ENCODE assay signal across 9 cellular contexts in the genomic region with DNA sequence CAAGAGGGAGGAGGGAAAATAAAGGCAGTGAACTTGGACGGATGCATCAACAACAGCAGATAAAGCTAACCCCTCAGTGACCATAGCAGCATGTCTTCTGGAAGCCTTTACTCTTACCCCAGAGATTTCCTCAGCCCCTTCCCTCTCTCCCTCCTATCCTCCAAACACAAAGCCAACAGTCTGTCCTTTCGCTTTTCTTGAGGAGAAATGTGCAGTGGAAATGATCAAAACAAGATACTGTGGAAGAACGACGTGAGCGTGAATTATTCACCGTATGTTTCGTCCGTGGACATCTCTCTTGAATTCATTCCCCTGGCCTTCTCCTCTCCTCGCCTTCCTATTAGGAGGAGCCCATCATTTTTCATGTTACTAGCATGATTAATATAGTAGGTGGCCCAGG. TPM values are rescaled to one million over a fixed set of nuclear protein-coding genes. Genes with fewer than 3 reads are reported as not detected.
DNase-seq lines count a peak whose midpoint lies in the region; ATAC-seq and TF ChIP-seq lines count a peak whose summit lies in the region.
"Had no signal": no experiment of that assay in that cellular context is flagged by ENCODE, and none has a peak within 500 bp of the region (broad histone marks: within the 10 kb centered on the region; RNA-seq: fewer than 3 reads in every experiment).

No MANE protein-coding gene starts in this region.

- H3K9me3 Mint-ChIP-seq in CD14-positive monocyte: peaks cover 21 to 84% (median 65%) of the 10 kb centered on the region in 7 donors
- H3K9me3 Mint-ChIP-seq in central memory CD8-positive, alpha-beta T cell: peaks cover 9% of the 10 kb centered on the region
- H3K9me3 Mint-ChIP-seq in neural crest cell: no peaks in the 10 kb centered on the region

- H3K4me1 Mint-ChIP-seq in CD14-positive monocyte (peaks cover 73% of the 10 kb centered on the region), neural crest cell (peaks cover 59% of the 10 kb centered on the region)
- H3K4me1 Mint-ChIP-seq in central memory CD8-positive, alpha-beta T cell: peaks cover 64% of the 10 kb centered on the region

- DNase-seq in CD14-positive monocyte (ENCODE audit: low spot score) (no peak), G401 (ENCODE audit: low spot score) (peak; percentile 45), neural crest cell (ENCODE audit: low read depth, low spot score) (no peak), NCI-H1417 (lab: John Stamatoyannopoulos, UW) (no peak), foreskin melanocyte (no peak)
- DNase-seq in central memory CD8-positive, alpha-beta T cell (ENCODE audit: low spot score in 2 of 2): no peak
- DNase-seq: NCI-H510A treated with DMSO at 0.1 percent for 48 hours; stimulated activated CD4-positive, alpha-beta T cell treated with anti-CD3 and anti-CD28 coated beads, Interleukin-12 subunit alpha, Interleukin-12 subunit beta, amount 100 ng/mL, for 4 hours had no signal

- ATAC-seq in central memory CD8-positive, alpha-beta T cell (replicated peaks; ENCODE audit: extremely low read depth, poor library complexity, severe bottlenecking): no peak
- ATAC-seq in HG03095 (IDR thresholded peaks at IDR 0.05; ENCODE audit: unreplicated experiment): no peak

- H3K27ac Mint-ChIP-seq in CD14-positive monocyte (no peak overlapping the region), neural crest cell (ENCODE audit: unreplicated experiment) (no peak overlapping the region)
- no peak overlapping the region for H3K27ac Mint-ChIP-seq in central memory CD8-positive, alpha-beta T cell (ENCODE audit: low read depth)

- TF ChIP-seq CTCF in CD14-positive monocyte (IDR thresholded peaks at IDR 0.05) (no peak), neural crest cell (conservative IDR thresholded peaks at IDR 0.05) (no peak)

- in situ Hi-C loops in G401 (cut with HindIII; ENCODE audit: low sequenced_read_pairs): no loop called here

- H3K36me3 Mint-ChIP-seq in CD14-positive monocyte: peaks cover 20 to 45% of the 10 kb centered on the region in 2 donors
- H3K36me3 Mint-ChIP-seq in central memory CD8-positive, alpha-beta T cell (ENCODE audit: insufficient read depth): peaks cover 38% of the 10 kb centered on the region
- peaks cover 18% of the 10 kb centered on the region for H3K36me3 Mint-ChIP-seq in neural crest cell (ENCODE audit: low read depth)

- H3K4me3 Mint-ChIP-seq in CD14-positive monocyte (peak overlapping the region; percentile 98), neural crest cell (peak overlapping the region; percentile 83)
- peak overlapping the region; percentile 87 for H3K4me3 Mint-ChIP-seq in central memory CD8-positive, alpha-beta T cell

- intact Hi-C loops in CD14-positive monocyte (cut with micrococcal nuclease): no loop called here

- peaks cover 89 to 99% (median 95%) of the 10 kb centered on the region in 3 donors for H3K27me3 Mint-ChIP-seq in CD14-positive monocyte (ENCODE audit: low read depth in 3 of 3)
- H3K27me3 Mint-ChIP-seq in central memory CD8-positive, alpha-beta T cell: peaks cover 100% of the 10 kb centered on the region
- peaks cover 100% of the 10 kb centered on the region for H3K27me3 Mint-ChIP-seq in neural crest cell (ENCODE audit: low read depth)

RNA-seq across cellular contexts. Expression of a gene that starts 8.5 kb away (rescaled TPM):
- polyA plus RNA-seq in CD14-positive monocyte: not detected
- not detected in 2 replicates for total RNA-seq in G401 (2014; rRNA removed; shearing (Covaris generic))
- 1.3 and 1.5 TPM in 2 replicates for total RNA-seq in neural crest cell
